In genomic region chr7:111752022-111752582, GRCh38 we compare ENCODE assay signal across 8 cellular contexts.
DNase-seq lines count a peak whose midpoint lies in the region; ATAC-seq, FAIRE-seq and TF ChIP-seq lines count a peak whose summit lies in the region.

No MANE protein-coding gene starts in this region.

- no peak overlapping the region for H2BK5ac ChIP-seq in neuronal stem cell (ENCODE audit: low read length)

- no peaks in the 10 kb centered on the region for H3K36me3 ChIP-seq in CD8-positive, alpha-beta memory T cell (ENCODE audit: insufficient read depth, low read length)
- H3K36me3 ChIP-seq in esophagus muscularis mucosa = peaks cover 0 to 3% (median 0%) of the 10 kb centered on the region in 4 donors
- peaks cover 0 to 2% of the 10 kb centered on the region in 2 donors for H3K36me3 ChIP-seq in neuronal stem cell (replicated peaks in 1 of 2; ENCODE audit: control insufficient read depth in 2 of 2, insufficient read depth in 2 of 2, low read length in 2 of 2)

- POLR2A ChIA-PET in CD8-positive, alpha-beta memory T cell (lab: Charles Lee) = no interaction called here

- no peaks in the 10 kb centered on the region for H3K9me3 ChIP-seq in CD8-positive, alpha-beta memory T cell (ENCODE audit: low read length)
- H3K9me3 ChIP-seq in esophagus muscularis mucosa = no peaks in the 10 kb centered on the region
- peaks cover 0 to 3% of the 10 kb centered on the region in 2 donors for H3K9me3 ChIP-seq in neuronal stem cell (replicated peaks in 1 of 2; ENCODE audit: control insufficient read depth in 2 of 2, insufficient read depth in 1 of 2, low read depth in 1 of 2, low read length in 2 of 2)

- no peaks in the 10 kb centered on the region for H3K27me3 ChIP-seq in CD8-positive, alpha-beta memory T cell (ENCODE audit: insufficient read depth, low read length, poor library complexity, severe bottlenecking)
- H3K27me3 ChIP-seq in esophagus muscularis mucosa (no peaks in the 10 kb centered on the region), neuronal stem cell (ENCODE audit: control insufficient read depth in 3 of 3, insufficient read depth in 3 of 3, low read depth in 1 of 3, low read length in 3 of 3) (no peaks in the 10 kb centered on the region)

- H3K4me3 ChIP-seq in CD8-positive, alpha-beta memory T cell (ENCODE audit: low read length) = no peak overlapping the region
- H3K4me3 ChIP-seq in esophagus muscularis mucosa (no peak overlapping the region), neuronal stem cell (ENCODE audit: low read length in 2 of 2) (no peak overlapping the region)

- no peak overlapping the region for H4K91ac ChIP-seq in neuronal stem cell (ENCODE audit: low read depth, low read length, poor library complexity)

- intact Hi-C loops in esophagus muscularis mucosa (cut with DNase I) = loop anchor here (2.0 to 10.0 kb wide), 3 partner anchors 39 to 660 kb away; no protein-coding TSS in a partner anchor

- DNase-seq in CD8-positive, alpha-beta memory T cell = peak in 4 of 5 donors; percentile 10 to 61 (median 20)
- DNase-seq in GM19240 (ENCODE audit: insufficient read length, low spot score) (peak; percentile 19), NCI-H82 (lab: John Stamatoyannopoulos, UW) (peak; percentile 85), esophagus muscularis mucosa (ENCODE audit: extremely low spot score) (no peak), neuronal stem cell (ENCODE audit: low spot score) (peak; percentile 36), urothelium cell line (ENCODE audit: low spot score) (peak; percentile 71)
- peak; percentile 72 for DNase-seq in activated CD8-positive, alpha-beta memory T cell treated with anti-CD3 and anti-CD28 coated beads, Interleukin-2, amount 10 ng/mL, durations not matched to agents 7 days and 5 days

- H3K9me3 Mint-ChIP-seq in CD8-positive, alpha-beta memory T cell = peaks cover 0 to 3% (median 0%) of the 10 kb centered on the region in 5 donors
- H3K9me3 Mint-ChIP-seq in activated CD8-positive, alpha-beta memory T cell treated with anti-CD3 and anti-CD28 coated beads, Interleukin-2, amount 10 ng/mL, durations not matched to agents 7 days and 5 days (ENCODE audit: low read depth) = no peaks in the 10 kb centered on the region

- H3K9ac ChIP-seq in neuronal stem cell (ENCODE audit: low read depth, low read length, poor library complexity) = no peak overlapping the region

- H3K4me3 Mint-ChIP-seq in CD8-positive, alpha-beta memory T cell = no peak overlapping the region
- no peak overlapping the region for H3K4me3 Mint-ChIP-seq in activated CD8-positive, alpha-beta memory T cell treated with anti-CD3 and anti-CD28 coated beads, Interleukin-2, amount 10 ng/mL, durations not matched to agents 7 days and 5 days

- H3K4me1 ChIP-seq in CD8-positive, alpha-beta memory T cell (ENCODE audit: insufficient read depth, low read length) = no peaks in the 10 kb centered on the region
- H3K4me1 ChIP-seq in esophagus muscularis mucosa = no peaks in the 10 kb centered on the region
- H3K4me1 ChIP-seq in neuronal stem cell (ENCODE audit: control insufficient read depth in 2 of 2, insufficient read depth in 1 of 2, low read depth in 1 of 2, low read length in 2 of 2) = peaks cover 2 to 7% of the 10 kb centered on the region in 2 donors

- no peak for FAIRE-seq in urothelium cell line (lab: Jason Lieb, UNC)

- no peak overlapping the region for H3K4ac ChIP-seq in neuronal stem cell (ENCODE audit: low read length)

- no peak for TF ChIP-seq EP300 in esophagus muscularis mucosa (IDR thresholded peaks at IDR 0.05)

- H3K23ac ChIP-seq in neuronal stem cell (ENCODE audit: low read depth, low read length, poor library complexity) = no peak overlapping the region

- ATAC-seq in HG03432 (IDR thresholded peaks at IDR 0.05; ENCODE audit: unreplicated experiment) = peak; percentile 91
- peak; percentile 70 for ATAC-seq in activated CD8-positive, alpha-beta memory T cell treated with anti-CD3 and anti-CD28 coated beads, Interleukin-2, amount 10 ng/mL, durations not matched to agents 7 days and 5 days

- H3K79me1 ChIP-seq in neuronal stem cell (ENCODE audit: low read depth, low read length) = no peaks in the 10 kb centered on the region

- H2BK120ac ChIP-seq in neuronal stem cell (ENCODE audit: low read depth, low read length) = no peak overlapping the region

- H3K14ac ChIP-seq in neuronal stem cell (ENCODE audit: low read length) = no peak overlapping the region

- H2AFZ ChIP-seq in neuronal stem cell (ENCODE audit: low read length) = no peak overlapping the region

- no peak overlapping the region for H3K4me2 ChIP-seq in neuronal stem cell (ENCODE audit: insufficient read depth, low read length, poor library complexity, severe bottlenecking)

- H2BK15ac ChIP-seq in neuronal stem cell (ENCODE audit: low read length) = no peak overlapping the region

- H2BK12ac ChIP-seq in neuronal stem cell (ENCODE audit: low read length) = no peak overlapping the region

- TF ChIP-seq CTCF in esophagus muscularis mucosa (IDR thresholded peaks at IDR 0.05) = peak; percentile 45 to 72 (median 53)

- 30% methylated on average over 4 of the region's 4 CpGs for WGBS in esophagus muscularis mucosa
- no CpG with 5 or more reads among the region's 4 CpGs for WGBS in neuronal stem cell (ENCODE audit: extremely low coverage in 2 of 2, insufficient read length in 2 of 2, insufficient replicate concordance in 1 of 2), 2 donors

- no peak overlapping the region for H3K27ac ChIP-seq in CD8-positive, alpha-beta memory T cell (ENCODE audit: low read depth, low read length)
- H3K27ac ChIP-seq in esophagus muscularis mucosa (replicated peaks in 1 of 4) (no peak overlapping the region), neuronal stem cell (replicated peaks; ENCODE audit: low read length) (no peak overlapping the region)

- no peak for TF ChIP-seq POLR2A in esophagus muscularis mucosa (IDR thresholded peaks at IDR 0.05; ENCODE audit: low read depth)

- no peak overlapping the region for H3K27ac Mint-ChIP-seq in CD8-positive, alpha-beta memory T cell
- no peak overlapping the region for H3K27ac Mint-ChIP-seq in activated CD8-positive, alpha-beta memory T cell treated with anti-CD3 and anti-CD28 coated beads, Interleukin-2, amount 10 ng/mL, durations not matched to agents 7 days and 5 days

- H3K27me3 Mint-ChIP-seq in CD8-positive, alpha-beta memory T cell = peaks cover 1 to 31% of the 10 kb centered on the region in 2 donors
- peaks cover 19% of the 10 kb centered on the region for H3K27me3 Mint-ChIP-seq in activated CD8-positive, alpha-beta memory T cell treated with anti-CD3 and anti-CD28 coated beads, Interleukin-2, amount 10 ng/mL, durations not matched to agents 7 days and 5 days

- H4K8ac ChIP-seq in neuronal stem cell (ENCODE audit: low read depth, low read length) = no peak overlapping the region

- CTCF ChIA-PET in CD8-positive, alpha-beta memory T cell (lab: Charles Lee) = interaction anchor here (2.5 kb wide), 1 partner anchor 11 kb away, joined by 13 read pairs; no protein-coding TSS in a partner anchor
- CTCF ChIA-PET in activated CD8-positive, alpha-beta memory T cell treated with anti-CD3 and anti-CD28 coated beads, Interleukin-2, amount 10 ng/mL, durations not matched to agents 7 days and 5 days (lab: Charles Lee) = interaction anchor here (0.7 to 1.9 kb wide), 6 partner anchors 14 to 661 kb away, joined by 3 to 6 read pairs (median 4); no protein-coding TSS in a partner anchor

- no peak overlapping the region for H3K18ac ChIP-seq in neuronal stem cell (ENCODE audit: low read length)

- no peaks in the 10 kb centered on the region for H3K36me3 Mint-ChIP-seq in CD8-positive, alpha-beta memory T cell
- H3K36me3 Mint-ChIP-seq in activated CD8-positive, alpha-beta memory T cell treated with anti-CD3 and anti-CD28 coated beads, Interleukin-2, amount 10 ng/mL, durations not matched to agents 7 days and 5 days = no peaks in the 10 kb centered on the region

- H2AK5ac ChIP-seq in neuronal stem cell (ENCODE audit: low read depth, low read length) = no peak overlapping the region

- peaks cover 0 to 2% (median 0%) of the 10 kb centered on the region in 3 donors for H3K4me1 Mint-ChIP-seq in CD8-positive, alpha-beta memory T cell
- H3K4me1 Mint-ChIP-seq in activated CD8-positive, alpha-beta memory T cell treated with anti-CD3 and anti-CD28 coated beads, Interleukin-2, amount 10 ng/mL, durations not matched to agents 7 days and 5 days = no peaks in the 10 kb centered on the region
